1 cellular context compared by ENCODE assay signal in the genomic region with DNA sequence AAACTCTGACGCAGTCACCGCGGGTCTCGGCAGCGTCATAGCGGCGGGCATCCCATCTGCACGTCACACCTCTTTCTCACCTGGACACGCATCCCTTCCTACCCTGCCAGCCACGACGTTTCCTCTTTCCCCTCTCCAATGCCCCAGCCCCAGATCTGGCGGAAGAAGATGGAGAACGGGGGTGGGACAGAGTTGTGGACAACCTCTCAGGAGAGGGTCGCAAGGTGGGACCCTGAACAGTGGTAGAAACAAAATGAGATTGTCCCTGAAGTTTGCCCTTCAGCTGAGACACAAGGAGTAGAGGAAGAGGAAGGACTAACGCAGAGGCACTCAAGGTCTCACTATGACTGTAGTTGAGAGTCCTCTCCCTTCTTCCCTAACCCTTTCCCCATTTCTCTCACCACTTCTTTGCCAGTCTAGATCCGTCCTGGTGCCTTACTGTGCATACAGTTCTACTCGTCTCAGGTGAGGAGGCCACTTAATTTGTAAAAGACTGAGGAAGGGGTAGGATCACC.
TF ChIP-seq lines count a peak whose summit lies in the region.

No MANE protein-coding gene starts in this region.

TF ChIP-seq in HepG2, 621 proteins besides CTCF, POLR2A, EP300 and RAD21 (continued from another document):
- TF ChIP-seq, protein P1, sequence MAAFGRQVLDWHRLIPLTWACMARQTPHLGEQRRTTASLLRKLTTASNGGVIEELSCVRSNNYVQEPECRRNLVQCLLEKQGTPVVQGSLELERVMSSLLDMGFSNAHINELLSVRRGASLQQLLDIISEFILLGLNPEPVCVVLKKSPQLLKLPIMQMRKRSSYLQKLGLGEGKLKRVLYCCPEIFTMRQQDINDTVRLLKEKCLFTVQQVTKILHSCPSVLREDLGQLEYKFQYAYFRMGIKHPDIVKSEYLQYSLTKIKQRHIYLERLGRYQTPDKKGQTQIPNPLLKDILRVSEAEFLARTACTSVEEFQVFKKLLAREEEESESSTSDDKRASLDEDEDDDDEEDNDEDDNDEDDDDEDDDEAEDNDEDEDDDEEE (CRISPR knock-in tag; IDR thresholded peaks at IDR 0.05) = peak; percentile 20; the same call in 1 of the 2 replicates
- TF ChIP-seq ZSCAN31 (CRISPR knock-in tag; IDR thresholded peaks at IDR 0.05; ENCODE audit: low read depth) (0 out of 2 replicates have a peak, but pooled peaks have one; percentile 13), PTBP1 (IDR thresholded peaks at IDR 0.05; ENCODE audit: low read depth, low read length, poor library complexity, severe bottlenecking) (peak; percentile 15), ZNF879 (CRISPR knock-in tag; IDR thresholded peaks at IDR 0.05) (0 out of 2 replicates have a peak, but pooled peaks have one; percentile 11), RFXANK (CRISPR knock-in tag; IDR thresholded peaks at IDR 0.05) (no peak), ZNF598 (CRISPR knock-in tag; IDR thresholded peaks at IDR 0.05; ENCODE audit: borderline replicate concordance) (peak; percentile 53; the same call in 1 of the 2 replicates), ZNF335 (CRISPR knock-in tag; IDR thresholded peaks at IDR 0.05) (0 out of 2 replicates have a peak, but pooled peaks have one; percentile 13), GTF3A (CRISPR knock-in tag; conservative IDR thresholded peaks at IDR 0.05) (no peak; the same call in 1 of the 2 replicates), ZNF121 (CRISPR knock-in tag; IDR thresholded peaks at IDR 0.05) (0 out of 2 replicates have a peak, but pooled peaks have one; percentile 2), ZNF124 (CRISPR knock-in tag; IDR thresholded peaks at IDR 0.05) (no peak), GABPA (IDR thresholded peaks at IDR 0.05; ENCODE audit: low read depth, low read length) (no peak), GABPA (CRISPR knock-in tag; IDR thresholded peaks at IDR 0.05; ENCODE audit: low read depth) (no peak; the same call in 1 of the 2 replicates), ZNF547 (CRISPR knock-in tag; IDR thresholded peaks at IDR 0.05) (peak; percentile 7; the same call in 1 of the 2 replicates)
- TF ChIP-seq, protein P2, sequence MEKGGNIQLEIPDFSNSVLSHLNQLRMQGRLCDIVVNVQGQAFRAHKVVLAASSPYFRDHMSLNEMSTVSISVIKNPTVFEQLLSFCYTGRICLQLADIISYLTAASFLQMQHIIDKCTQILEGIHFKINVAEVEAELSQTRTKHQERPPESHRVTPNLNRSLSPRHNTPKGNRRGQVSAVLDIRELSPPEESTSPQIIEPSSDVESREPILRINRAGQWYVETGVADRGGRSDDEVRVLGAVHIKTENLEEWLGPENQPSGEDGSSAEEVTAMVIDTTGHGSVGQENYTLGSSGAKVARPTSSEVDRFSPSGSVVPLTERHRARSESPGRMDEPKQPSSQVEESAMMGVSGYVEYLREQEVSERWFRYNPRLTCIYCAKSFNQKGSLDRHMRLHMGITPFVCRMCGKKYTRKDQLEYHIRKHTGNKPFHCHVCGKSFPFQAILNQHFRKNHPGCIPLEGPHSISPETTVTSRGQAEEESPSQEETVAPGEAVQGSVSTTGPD (CRISPR knock-in tag; IDR thresholded peaks at IDR 0.05) = no peak
- TF ChIP-seq, protein P3, sequence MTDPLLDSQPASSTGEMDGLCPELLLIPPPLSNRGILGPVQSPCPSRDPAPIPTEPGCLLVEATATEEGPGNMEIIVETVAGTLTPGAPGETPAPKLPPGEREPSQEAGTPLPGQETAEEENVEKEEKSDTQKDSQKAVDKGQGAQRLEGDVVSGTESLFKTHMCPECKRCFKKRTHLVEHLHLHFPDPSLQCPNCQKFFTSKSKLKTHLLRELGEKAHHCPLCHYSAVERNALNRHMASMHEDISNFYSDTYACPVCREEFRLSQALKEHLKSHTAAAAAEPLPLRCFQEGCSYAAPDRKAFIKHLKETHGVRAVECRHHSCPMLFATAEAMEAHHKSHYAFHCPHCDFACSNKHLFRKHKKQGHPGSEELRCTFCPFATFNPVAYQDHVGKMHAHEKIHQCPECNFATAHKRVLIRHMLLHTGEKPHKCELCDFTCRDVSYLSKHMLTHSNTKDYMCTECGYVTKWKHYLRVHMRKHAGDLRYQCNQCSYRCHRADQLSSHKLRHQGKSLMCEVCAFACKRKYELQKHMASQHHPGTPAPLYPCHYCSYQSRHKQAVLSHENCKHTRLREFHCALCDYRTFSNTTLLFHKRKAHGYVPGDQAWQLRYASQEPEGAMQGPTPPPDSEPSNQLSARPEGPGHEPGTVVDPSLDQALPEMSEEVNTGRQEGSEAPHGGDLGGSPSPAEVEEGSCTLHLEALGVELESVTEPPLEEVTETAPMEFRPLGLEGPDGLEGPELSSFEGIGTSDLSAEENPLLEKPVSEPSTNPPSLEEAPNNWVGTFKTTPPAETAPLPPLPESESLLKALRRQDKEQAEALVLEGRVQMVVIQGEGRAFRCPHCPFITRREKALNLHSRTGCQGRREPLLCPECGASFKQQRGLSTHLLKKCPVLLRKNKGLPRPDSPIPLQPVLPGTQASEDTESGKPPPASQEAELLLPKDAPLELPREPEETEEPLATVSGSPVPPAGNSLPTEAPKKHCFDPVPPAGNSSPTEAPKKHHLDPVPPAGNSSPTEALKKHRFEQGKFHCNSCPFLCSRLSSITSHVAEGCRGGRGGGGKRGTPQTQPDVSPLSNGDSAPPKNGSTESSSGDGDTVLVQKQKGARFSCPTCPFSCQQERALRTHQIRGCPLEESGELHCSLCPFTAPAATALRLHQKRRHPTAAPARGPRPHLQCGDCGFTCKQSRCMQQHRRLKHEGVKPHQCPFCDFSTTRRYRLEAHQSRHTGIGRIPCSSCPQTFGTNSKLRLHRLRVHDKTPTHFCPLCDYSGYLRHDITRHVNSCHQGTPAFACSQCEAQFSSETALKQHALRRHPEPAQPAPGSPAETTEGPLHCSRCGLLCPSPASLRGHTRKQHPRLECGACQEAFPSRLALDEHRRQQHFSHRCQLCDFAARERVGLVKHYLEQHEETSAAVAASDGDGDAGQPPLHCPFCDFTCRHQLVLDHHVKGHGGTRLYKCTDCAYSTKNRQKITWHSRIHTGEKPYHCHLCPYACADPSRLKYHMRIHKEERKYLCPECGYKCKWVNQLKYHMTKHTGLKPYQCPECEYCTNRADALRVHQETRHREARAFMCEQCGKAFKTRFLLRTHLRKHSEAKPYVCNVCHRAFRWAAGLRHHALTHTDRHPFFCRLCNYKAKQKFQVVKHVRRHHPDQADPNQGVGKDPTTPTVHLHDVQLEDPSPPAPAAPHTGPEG (CRISPR knock-in tag; IDR thresholded peaks at IDR 0.05) = no peak
- TF ChIP-seq, protein P4, sequence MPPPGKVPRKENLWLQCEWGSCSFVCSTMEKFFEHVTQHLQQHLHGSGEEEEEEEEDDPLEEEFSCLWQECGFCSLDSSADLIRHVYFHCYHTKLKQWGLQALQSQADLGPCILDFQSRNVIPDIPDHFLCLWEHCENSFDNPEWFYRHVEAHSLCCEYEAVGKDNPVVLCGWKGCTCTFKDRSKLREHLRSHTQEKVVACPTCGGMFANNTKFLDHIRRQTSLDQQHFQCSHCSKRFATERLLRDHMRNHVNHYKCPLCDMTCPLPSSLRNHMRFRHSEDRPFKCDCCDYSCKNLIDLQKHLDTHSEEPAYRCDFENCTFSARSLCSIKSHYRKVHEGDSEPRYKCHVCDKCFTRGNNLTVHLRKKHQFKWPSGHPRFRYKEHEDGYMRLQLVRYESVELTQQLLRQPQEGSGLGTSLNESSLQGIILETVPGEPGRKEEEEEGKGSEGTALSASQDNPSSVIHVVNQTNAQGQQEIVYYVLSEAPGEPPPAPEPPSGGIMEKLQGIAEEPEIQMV (CRISPR knock-in tag; IDR thresholded peaks at IDR 0.05; ENCODE audit: low read depth) = peak; percentile 61; the same call in 1 of the 2 replicates
